ENCODE assay signal across 1 cellular context in genomic region chr18:42024131-42024530, GRCh38.
TF ChIP-seq lines count a peak whose summit lies in the region.

No MANE protein-coding gene starts in this region.

TF ChIP-seq in GM12878, 131 proteins besides CTCF, POLR2A, EP300 and RAD21 (continues in another document):
- TF ChIP-seq CBFB (IDR thresholded peaks at IDR 0.05; ENCODE audit: low read depth) (no peak), ZBTB11 (CRISPR knock-in tag; IDR thresholded peaks at IDR 0.05) (no peak), NFYA (IDR thresholded peaks at IDR 0.05; ENCODE audit: borderline replicate concordance, low read depth, low read length) (no peak), ZZZ3 (IDR thresholded peaks at IDR 0.05; ENCODE audit: control insufficient read depth, insufficient read length, low read depth) (no peak), FOXM1 (IDR thresholded peaks at IDR 0.05; ENCODE audit: low read depth, low read length) (peak; percentile 35; the same call in 1 of the 2 replicates), IRF4 (IDR thresholded peaks at IDR 0.05; ENCODE audit: low read depth, low read length) (no peak), GABPA (IDR thresholded peaks at IDR 0.05; ENCODE audit: low read depth) (no peak), NR2F1 (conservative IDR thresholded peaks at IDR 0.05) (no peak), IKZF2 (IDR thresholded peaks at IDR 0.05) (no peak), CUX1 (IDR thresholded peaks at IDR 0.05; ENCODE audit: insufficient replicate concordance, low read depth, low read length) (no peak), POU2F2 (IDR thresholded peaks at IDR 0.05; ENCODE audit: borderline replicate concordance, low read depth, low read length) (no peak), WRNIP1 (IDR thresholded peaks at IDR 0.05; ENCODE audit: borderline replicate concordance, low read depth, low read length) (no peak), MEF2A (IDR thresholded peaks at IDR 0.05; ENCODE audit: insufficient read depth, low read depth, low read length) (0 out of 2 replicates have a peak, but pooled peaks have one; percentile 39), BACH1 (IDR thresholded peaks at IDR 0.05; ENCODE audit: borderline replicate concordance) (no peak), PKNOX1 (IDR thresholded peaks at IDR 0.05) (0 out of 2 replicates have a peak, but pooled peaks have one; percentile 21), ATF2 (IDR thresholded peaks at IDR 0.05; ENCODE audit: low read length) (peak; percentile 74), BCL3 (IDR thresholded peaks at IDR 0.05; ENCODE audit: borderline replicate concordance, insufficient read depth, low read depth, low read length, poor library complexity, severe bottlenecking) (no peak), ZNF687 (IDR thresholded peaks at IDR 0.05) (no peak), CREM (IDR thresholded peaks at IDR 0.05; ENCODE audit: low read depth) (peak; percentile 27; the same call in 1 of the 2 replicates), MAX (IDR thresholded peaks at IDR 0.05; ENCODE audit: low read depth, low read length) (no peak), ZNF217 (IDR thresholded peaks at IDR 0.05) (no peak), MXI1 (IDR thresholded peaks at IDR 0.05; ENCODE audit: low read depth, low read length) (no peak), FOXK2 (IDR thresholded peaks at IDR 0.05) (no peak), NFIC (IDR thresholded peaks at IDR 0.05; ENCODE audit: low read depth, low read length) (peak; percentile 59; the same call in 1 of the 2 replicates), ZBTB4 (CRISPR knock-in tag; IDR thresholded peaks at IDR 0.05) (no peak), IRF3 (IDR thresholded peaks at IDR 0.05) (no peak), CEBPB (IDR thresholded peaks at IDR 0.05; ENCODE audit: borderline replicate concordance in 1 of 2, low read depth in 2 of 2, low read length in 2 of 2) (no peak), PAX5 (IDR thresholded peaks at IDR 0.05; ENCODE audit: borderline replicate concordance, low read depth, low read length) (no peak), MYC (IDR thresholded peaks at IDR 0.05; ENCODE audit: insufficient read depth, insufficient read length, insufficient replicate concordance, low read length, severe bottlenecking) (no peak), SMAD5 (IDR thresholded peaks at IDR 0.05; ENCODE audit: low read depth) (no peak), RELB (IDR thresholded peaks at IDR 0.05; ENCODE audit: low read depth) (no peak), ZNF384 (IDR thresholded peaks at IDR 0.05; ENCODE audit: borderline replicate concordance, low read depth, low read length) (no peak)
